Comparison of ENCODE assay signal across 1 cellular context in genomic region chr14:102983496-102983895, GRCh38.
TF ChIP-seq lines count a peak whose summit lies in the region.

No MANE protein-coding gene starts in this region.

TF ChIP-seq in H1, 55 proteins besides CTCF, POLR2A, EP300 and RAD21 (continued from another document):
- TF ChIP-seq, protein P1, sequence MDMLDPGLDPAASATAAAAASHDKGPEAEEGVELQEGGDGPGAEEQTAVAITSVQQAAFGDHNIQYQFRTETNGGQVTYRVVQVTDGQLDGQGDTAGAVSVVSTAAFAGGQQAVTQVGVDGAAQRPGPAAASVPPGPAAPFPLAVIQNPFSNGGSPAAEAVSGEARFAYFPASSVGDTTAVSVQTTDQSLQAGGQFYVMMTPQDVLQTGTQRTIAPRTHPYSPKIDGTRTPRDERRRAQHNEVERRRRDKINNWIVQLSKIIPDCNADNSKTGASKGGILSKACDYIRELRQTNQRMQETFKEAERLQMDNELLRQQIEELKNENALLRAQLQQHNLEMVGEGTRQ (IDR thresholded peaks at IDR 0.05; ENCODE audit: low read length), result no peak
- TF ChIP-seq RNF2 (IDR thresholded peaks at IDR 0.05; ENCODE audit: borderline replicate concordance, low read depth, low read length, missing control alignments, poor library complexity, severe bottlenecking), result no peak
- no peak for TF ChIP-seq POLR2AphosphoS5 (IDR thresholded peaks at IDR 0.05; ENCODE audit: low read depth, low read length)
- no peak for TF ChIP-seq JUN (IDR thresholded peaks at IDR 0.05; ENCODE audit: low read depth, low read length)
- no peak for TF ChIP-seq CTBP2 (IDR thresholded peaks at IDR 0.05; ENCODE audit: borderline replicate concordance, insufficient read depth, insufficient read length, low read length)
- no peak for TF ChIP-seq TCF12 (IDR thresholded peaks at IDR 0.05; ENCODE audit: low read depth, low read length)
- TF ChIP-seq SP1 (IDR thresholded peaks at IDR 0.05; ENCODE audit: low read depth, low read length), result no peak
- no peak for TF ChIP-seq ASH2L (IDR thresholded peaks at IDR 0.05; ENCODE audit: low read length)
- TF ChIP-seq E2F6 (IDR thresholded peaks at IDR 0.05), result no peak
- no peak for TF ChIP-seq BACH1 (IDR thresholded peaks at IDR 0.05; ENCODE audit: low read length)
- TF ChIP-seq TBP (IDR thresholded peaks at IDR 0.05; ENCODE audit: low read depth, low read length), result no peak
